1 cellular context compared by ENCODE assay signal in genomic region chr13:28754698-28755545, GRCh38.
TF ChIP-seq lines count a peak whose summit lies in the region.

No MANE protein-coding gene starts in this region.

TF ChIP-seq in SK-N-SH treated with all-trans-retinoic acid at 6 μM for 48 hours, 23 proteins besides CTCF, POLR2A, EP300 and RAD21 (continued from another document):
- TF ChIP-seq ISL1 (CRISPR knock-in tag; IDR thresholded peaks at IDR 0.05) (no peak), ZNF70 (CRISPR knock-in tag; IDR thresholded peaks at IDR 0.05) (no peak)
